6 cellular contexts compared by ENCODE assay signal in genomic region chr13:48019796-48020195, GRCh38.
"Had no signal": no experiment of that assay in that cellular context is flagged by ENCODE, and none has a peak within 500 bp of the region (broad histone marks: within the 10 kb centered on the region; RNA-seq: fewer than 3 reads in every experiment).

No MANE protein-coding gene starts in this region.

- H3K4me2 ChIP-seq: KMS-11 had no signal

- H3K9ac ChIP-seq: KMS-11 had no signal

- H3K27ac ChIP-seq: HL-60, KMS-11 had no signal

- FAIRE-seq: HTR-8/SVneo had no signal

- DNase-seq: Kasumi-1, KBM-7, KG1 had no signal
